29 cellular contexts compared by ENCODE assay signal in genomic region chr13:101647760-101648159, GRCh38.
"Had no signal": no experiment of that assay in that cellular context is flagged by ENCODE, and none has a peak within 500 bp of the region (broad histone marks: within the 10 kb centered on the region; RNA-seq: fewer than 3 reads in every experiment).

No MANE protein-coding gene starts in this region.

- H2AFZ ChIP-seq: neural progenitor cell had no signal

- FAIRE-seq: endothelial cell of umbilical vein, urothelium cell line had no signal

- H3K9me3 Mint-ChIP-seq: nephron; stimulated activated naive B cell treated with anti-CD40 and anti-IgM and Interleukin-4, amounts not matched to agents 10 μg/mL and 1 μg/mL and 100 μg/mL, for 72 hours; stimulated activated naive CD8-positive, alpha-beta T cell treated with anti-CD3 and anti-CD28 coated beads, Interleukin-15, Interleukin-2, amounts not matched to agents 100 ng/mL and 50 ng/mL, for 24 hours had no signal

- H3K4me3 Mint-ChIP-seq: immature natural killer cell; naive thymus-derived CD4-positive, alpha-beta T cell; nephron; neural progenitor cell; stimulated activated naive B cell treated with anti-CD40 and anti-IgM and Interleukin-4, amounts not matched to agents 10 μg/mL and 1 μg/mL and 100 μg/mL, for 72 hours; stimulated activated naive CD8-positive, alpha-beta T cell treated with anti-CD3 and anti-CD28 coated beads, Interleukin-15, Interleukin-2, amounts not matched to agents 100 ng/mL and 50 ng/mL, for 24 hours had no signal

- H3K27me3 ChIP-seq: colonic mucosa, esophagus muscularis mucosa, foreskin keratinocyte, heart right ventricle, neural progenitor cell, right atrium auricular region, tibial nerve, upper lobe of left lung had no signal

- H3K9me3 ChIP-seq: colonic mucosa, esophagus muscularis mucosa, prostate gland, right atrium auricular region, thoracic aorta, tibial nerve, upper lobe of left lung had no signal

- DNase-seq: colonic mucosa; dermis blood vessel endothelial cell; effector memory CD4-positive, alpha-beta T cell; foreskin keratinocyte; glutamatergic neuron; heart right ventricle; hippocampal formation; immature natural killer cell; islet precursor cell; kidney glomerular epithelial cell; left colon; mesenchymal stem cell; midbrain; naive thymus-derived CD4-positive, alpha-beta T cell; stimulated activated CD4-positive, alpha-beta T cell treated with anti-CD3 and anti-CD28 coated beads, Interleukin-15, amount 100 ng/mL, for 24 hours; stimulated activated CD4-positive, alpha-beta T cell treated with anti-CD3 and anti-CD28 coated beads, Interleukin-2, amount 100 ng/mL, for 48 hours; stimulated activated naive B cell treated with anti-CD40 and anti-IgM and Interleukin-4, amounts not matched to agents 10 μg/mL and 1 μg/mL and 100 μg/mL, for 72 hours; upper lobe of left lung had no signal

- H3K36me3 ChIP-seq: colonic mucosa, esophagus muscularis mucosa, heart right ventricle, neural progenitor cell, prostate gland, right atrium auricular region, thoracic aorta, tibial nerve, upper lobe of left lung had no signal

- H3K4me2 ChIP-seq: neural progenitor cell had no signal

- H3K36me3 Mint-ChIP-seq: immature natural killer cell; naive thymus-derived CD4-positive, alpha-beta T cell; neural progenitor cell; stimulated activated naive B cell treated with anti-CD40 and anti-IgM and Interleukin-4, amounts not matched to agents 10 μg/mL and 1 μg/mL and 100 μg/mL, for 72 hours had no signal

- H3K4me3 ChIP-seq: colonic mucosa, esophagus muscularis mucosa, heart right ventricle, neural progenitor cell, prostate gland, right atrium auricular region, skin epidermis, thoracic aorta, tibial nerve, upper lobe of left lung had no signal

- ATAC-seq: foreskin keratinocyte; heart right ventricle; left colon; naive thymus-derived CD4-positive, alpha-beta T cell; stimulated activated naive B cell treated with anti-CD40 and anti-IgM and Interleukin-4, amounts not matched to agents 10 μg/mL and 1 μg/mL and 100 μg/mL, for 72 hours had no signal

- H3K27ac Mint-ChIP-seq: immature natural killer cell; naive thymus-derived CD4-positive, alpha-beta T cell; nephron; neural progenitor cell; stimulated activated naive B cell treated with anti-CD40 and anti-IgM and Interleukin-4, amounts not matched to agents 10 μg/mL and 1 μg/mL and 100 μg/mL, for 72 hours; stimulated activated naive CD8-positive, alpha-beta T cell treated with anti-CD3 and anti-CD28 coated beads, Interleukin-15, Interleukin-2, amounts not matched to agents 100 ng/mL and 50 ng/mL, for 24 hours had no signal

- H3K27ac ChIP-seq: colonic mucosa, esophagus muscularis mucosa, foreskin keratinocyte, heart right ventricle, neural progenitor cell, prostate gland, skin epidermis, thoracic aorta, upper lobe of left lung had no signal

- H3K4me1 Mint-ChIP-seq: immature natural killer cell; naive thymus-derived CD4-positive, alpha-beta T cell; nephron; neural progenitor cell; stimulated activated naive B cell treated with anti-CD40 and anti-IgM and Interleukin-4, amounts not matched to agents 10 μg/mL and 1 μg/mL and 100 μg/mL, for 72 hours had no signal

- H3K4me1 ChIP-seq: colonic mucosa, esophagus muscularis mucosa, neural progenitor cell, prostate gland, right atrium auricular region, tibial nerve had no signal
